In the genomic region with DNA sequence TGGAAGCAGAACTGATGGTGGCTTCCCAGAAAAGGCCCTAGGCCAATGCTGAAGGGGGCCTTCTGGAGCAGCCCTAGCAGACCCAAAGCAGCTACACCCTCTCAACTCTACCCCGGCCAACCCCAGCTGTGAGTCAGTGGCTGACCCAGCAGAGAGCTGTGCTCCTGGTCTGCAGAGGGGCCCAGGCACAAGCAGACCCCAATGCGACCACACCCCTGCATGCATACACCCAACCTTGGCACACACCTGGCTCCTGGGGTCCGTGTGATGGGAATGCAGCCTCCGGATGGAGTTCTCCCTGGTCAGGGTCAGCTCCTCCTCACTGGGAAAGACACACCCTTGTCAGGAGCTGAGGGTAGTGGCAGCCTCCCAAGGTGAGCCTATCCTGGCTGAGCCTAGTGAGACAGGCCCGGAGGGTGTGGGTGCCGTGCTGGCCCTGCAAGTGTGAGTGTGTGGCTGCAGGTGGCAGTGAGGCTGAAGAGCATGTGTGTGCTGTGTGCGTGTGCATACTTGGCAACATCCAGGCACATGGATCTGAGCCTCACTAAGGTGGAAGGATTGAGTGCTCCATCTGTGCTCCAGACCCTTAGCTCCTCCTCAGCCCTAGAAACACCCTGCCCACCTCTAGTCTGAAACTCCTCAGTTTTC, we compare ENCODE assay signal across 11 cellular contexts. TPM values are rescaled to one million over a fixed set of nuclear protein-coding genes. Genes with fewer than 3 reads are reported as not detected.
DNase-seq lines count a peak whose midpoint lies in the region; ATAC-seq and TF ChIP-seq lines count a peak whose summit lies in the region.
"Had no signal": no experiment of that assay in that cellular context is flagged by ENCODE, and none has a peak within 500 bp of the region (broad histone marks: within the 10 kb centered on the region; RNA-seq: fewer than 3 reads in every experiment).

No MANE protein-coding gene starts in this region.

- H3K4me3 Mint-ChIP-seq in H9, result no peak overlapping the region
- H3K4me3 Mint-ChIP-seq in activated CD8-positive, alpha-beta T cell treated with anti-CD3 and anti-CD28 coated beads for 36 hours, result no peak overlapping the region
- no peak overlapping the region for H3K4me3 Mint-ChIP-seq in neural crest cell
- no peak overlapping the region for H3K4me3 Mint-ChIP-seq in nephron progenitor cell
- H3K4me3 Mint-ChIP-seq: activated naive CD4-positive, alpha-beta T cell treated with anti-CD3 and anti-CD28 coated beads, Interleukin-2, amount 10 ng/mL, durations not matched to agents 7 days and 5 days had no signal

- H4K91ac ChIP-seq in H9 (ENCODE audit: insufficient read length, low read depth, low read length), result no peak overlapping the region

- no peak overlapping the region for H2BK15ac ChIP-seq in H9 (ENCODE audit: low read depth, low read length)

- no peak overlapping the region for H3K56ac ChIP-seq in H9 (ENCODE audit: insufficient read length, low read depth, low read length)

- no peak overlapping the region for H3K4ac ChIP-seq in H9 (ENCODE audit: low read depth, low read length)

- no peaks in the 10 kb centered on the region for H3K79me1 ChIP-seq in H9 (ENCODE audit: insufficient read depth, low read depth, low read length, poor library complexity, severe bottlenecking)

- DNase-seq in H9 (no peak), neural crest cell (ENCODE audit: low read depth, low spot score) (no peak), DMS153 (lab: John Stamatoyannopoulos, UW) (no peak), nephron progenitor cell (no peak)
- peak; percentile 33 for DNase-seq in activated CD8-positive, alpha-beta T cell treated with anti-CD3 and anti-CD28 coated beads for 36 hours
- DNase-seq: activated CD4-positive, alpha-beta T cell treated with anti-CD3 and anti-CD28 coated beads, Interleukin-2, amount 50 U/mL, for 4 hours; activated naive CD4-positive, alpha-beta T cell treated with anti-CD3 and anti-CD28 coated beads, Interleukin-2, amount 10 ng/mL, durations not matched to agents 7 days and 5 days; SW 1271 had no signal

- no peak overlapping the region for H2AK5ac ChIP-seq in H9 (ENCODE audit: insufficient read length, low read length)

- WGBS in H9 (ENCODE audit: extremely low coverage, insufficient read length, low lambda C conversion rate), result no CpG with 5 or more reads among the region's 7 CpGs

- TF ChIP-seq CTCF in H9 (conservative IDR thresholded peaks at IDR 0.05) (0 out of 3 replicates have a peak, but pooled peaks have one; percentile 15), neural crest cell (conservative IDR thresholded peaks at IDR 0.05) (no peak), nephron progenitor cell (IDR thresholded peaks at IDR 0.05) (no peak)
- no peak for TF ChIP-seq CTCF in activated CD8-positive, alpha-beta T cell treated with anti-CD3 and anti-CD28 coated beads for 36 hours (IDR thresholded peaks at IDR 0.05)

- no peaks in the 10 kb centered on the region for H4K20me1 ChIP-seq in H9 (ENCODE audit: control insufficient read depth, insufficient read depth, insufficient read length)

- H3K79me2 ChIP-seq in H9 (ENCODE audit: insufficient read depth, low read length), result no peaks in the 10 kb centered on the region

- H3K9ac ChIP-seq in H9 (ENCODE audit: extremely low read depth, insufficient read length, low read length), result no peak overlapping the region

- no peak overlapping the region for H4K5ac ChIP-seq in H9 (ENCODE audit: insufficient read length, low read depth, low read length)

- no peak overlapping the region for H2AFZ ChIP-seq in H9 (ENCODE audit: low read length)

- H4K8ac ChIP-seq in H9 (replicated peaks; ENCODE audit: insufficient read length, low read depth, low read length), result no peak overlapping the region

- no peak overlapping the region for H2BK5ac ChIP-seq in H9 (ENCODE audit: insufficient read length, low read length)

- no peak overlapping the region for H3K14ac ChIP-seq in H9 (ENCODE audit: insufficient read depth, low read length)

- no peak overlapping the region for H2BK120ac ChIP-seq in H9 (ENCODE audit: low read depth, low read length, poor library complexity, severe bottlenecking)

- no peak overlapping the region for H3K18ac ChIP-seq in H9 (ENCODE audit: insufficient read length, low read depth, low read length)

- no peaks in the 10 kb centered on the region for H3K27me3 ChIP-seq in H9 (ENCODE audit: insufficient read depth, low read length)

- CTCF ChIA-PET in activated CD8-positive, alpha-beta T cell treated with anti-CD3 and anti-CD28 coated beads for 36 hours (lab: Charles Lee), result interaction anchor here (0.8 to 11.1 kb wide), 5 partner anchors 12 to 67 kb away, joined by 3 to 200 read pairs (median 4); a partner anchor contains a TSS

- no peaks in the 10 kb centered on the region; a peak in 1 of 5 replicates for H3K9me3 Mint-ChIP-seq in H9
- no peaks in the 10 kb centered on the region for H3K9me3 Mint-ChIP-seq in activated CD8-positive, alpha-beta T cell treated with anti-CD3 and anti-CD28 coated beads for 36 hours
- no peaks in the 10 kb centered on the region for H3K9me3 Mint-ChIP-seq in neural crest cell
- H3K9me3 Mint-ChIP-seq in nephron progenitor cell, result no peaks in the 10 kb centered on the region
- H3K9me3 Mint-ChIP-seq: activated naive CD4-positive, alpha-beta T cell treated with anti-CD3 and anti-CD28 coated beads, Interleukin-2, amount 10 ng/mL, durations not matched to agents 7 days and 5 days had no signal

- ATAC-seq in activated CD8-positive, alpha-beta T cell treated with anti-CD3 and anti-CD28 coated beads for 36 hours, result no peak
- no peak for ATAC-seq in HG02642 (IDR thresholded peaks at IDR 0.05; ENCODE audit: poor library complexity, unreplicated experiment)

- H3K36me3 Mint-ChIP-seq in H9 (ENCODE audit: insufficient read depth in 1 of 3, low read depth in 3 of 3) (no peaks in the 10 kb centered on the region), neural crest cell (ENCODE audit: low read depth) (no peaks in the 10 kb centered on the region), nephron progenitor cell (ENCODE audit: low read depth) (no peaks in the 10 kb centered on the region)
- peaks cover 5% of the 10 kb centered on the region for H3K36me3 Mint-ChIP-seq in activated CD8-positive, alpha-beta T cell treated with anti-CD3 and anti-CD28 coated beads for 36 hours (ENCODE audit: low read depth)

- no peak overlapping the region for H2BK20ac ChIP-seq in H9 (ENCODE audit: low read depth, low read length, poor library complexity, severe bottlenecking)

- H3K27ac ChIP-seq in H9 (ENCODE audit: insufficient read length, low read depth, low read length), result no peak overlapping the region

- intact Hi-C loops in activated CD8-positive, alpha-beta T cell treated with anti-CD3 and anti-CD28 coated beads for 36 hours (cut with micrococcal nuclease), result no loop called here

- no peaks in the 10 kb centered on the region for H3K23me2 ChIP-seq in H9 (ENCODE audit: insufficient read length, low read depth, low read length, poor library complexity, severe bottlenecking)

- no peak overlapping the region for H3T11ph ChIP-seq in H9 (ENCODE audit: low read length)

- no peak overlapping the region for H2BK12ac ChIP-seq in H9 (ENCODE audit: insufficient read length, low read depth, low read length)

- no peaks in the 10 kb centered on the region for H3K4me1 ChIP-seq in H9 (ENCODE audit: insufficient read depth, low read length)

- H3K23ac ChIP-seq in H9 (ENCODE audit: insufficient read length, low read depth, low read length), result no peak overlapping the region

- no peak overlapping the region for H3K4me2 ChIP-seq in H9 (ENCODE audit: insufficient read depth, insufficient read length, low read length)

- H3K4me1 Mint-ChIP-seq in H9 (peaks cover 12% of the 10 kb centered on the region in 2 experiments; a peak in 3 of 4 replicates), neural crest cell (peaks cover 24% of the 10 kb centered on the region), nephron progenitor cell (peaks cover 31% of the 10 kb centered on the region)
- peaks cover 25% of the 10 kb centered on the region for H3K4me1 Mint-ChIP-seq in activated CD8-positive, alpha-beta T cell treated with anti-CD3 and anti-CD28 coated beads for 36 hours (ENCODE audit: low read depth)

- H3K9me3 ChIP-seq in H9 (ENCODE audit: control insufficient read depth, low read depth, low read length), result no peaks in the 10 kb centered on the region

- peaks cover 2% of the 10 kb centered on the region; the same call in 1 of the 2 replicates for H3K27me3 Mint-ChIP-seq in H9 (ENCODE audit: low read depth)
- no peaks in the 10 kb centered on the region for H3K27me3 Mint-ChIP-seq in activated CD8-positive, alpha-beta T cell treated with anti-CD3 and anti-CD28 coated beads for 36 hours
- no peaks in the 10 kb centered on the region for H3K27me3 Mint-ChIP-seq in neural crest cell (ENCODE audit: low read depth)
- peaks cover 9% of the 10 kb centered on the region for H3K27me3 Mint-ChIP-seq in nephron progenitor cell (ENCODE audit: low read depth, poor library complexity)

- H3K27ac Mint-ChIP-seq in H9 (peak overlapping the region in 1 of 3 experiments; percentile 69; a peak in 2 of 7 replicates), neural crest cell (ENCODE audit: unreplicated experiment) (peak overlapping the region; percentile 72), nephron progenitor cell (no peak overlapping the region)
- peak overlapping the region; percentile 1 for H3K27ac Mint-ChIP-seq in activated CD8-positive, alpha-beta T cell treated with anti-CD3 and anti-CD28 coated beads for 36 hours
- H3K27ac Mint-ChIP-seq: activated naive CD4-positive, alpha-beta T cell treated with anti-CD3 and anti-CD28 coated beads, Interleukin-2, amount 10 ng/mL, durations not matched to agents 7 days and 5 days had no signal

- POLR2A ChIA-PET in activated CD8-positive, alpha-beta T cell treated with anti-CD3 and anti-CD28 coated beads for 36 hours (lab: Charles Lee), result interaction anchor here (0.6 to 1.5 kb wide), 6 partner anchors 15 to 59 kb away, joined by 3 to 5 read pairs (median 4); a partner anchor contains a TSS

RNA-seq across cellular contexts. Expression of a gene that starts 3.9 kb away (rescaled TPM):
- total RNA-seq in H9 (2021), result 0.13 TPM in 2 replicates
- 100 to 1,000 TPM; 174 to 175 TPM for total RNA-seq in activated CD8-positive, alpha-beta T cell treated with anti-CD3 and anti-CD28 coated beads for 36 hours
- total RNA-seq in neural crest cell, result not detected in 2 replicates

RNA-seq across cellular contexts. Expression of a gene that starts 15.8 kb away (rescaled TPM):
- total RNA-seq in H9 (2021) (0.33 and 0.64 TPM in 2 replicates), neural crest cell (not detected in 2 replicates)
- total RNA-seq in activated CD8-positive, alpha-beta T cell treated with anti-CD3 and anti-CD28 coated beads for 36 hours, result not detected
- total RNA-seq: cerebellum, M059J had no signal

RNA-seq across cellular contexts. Expression of a gene that starts 24.6 kb away (rescaled TPM):
- 6.6 and 7.0 TPM in 2 replicates for total RNA-seq in H9 (2021)
- under 1 TPM in 1 of 2 experiments, not detected in 1; 0.43 TPM for total RNA-seq in activated CD8-positive, alpha-beta T cell treated with anti-CD3 and anti-CD28 coated beads for 36 hours
- total RNA-seq in neural crest cell, result 8.0 and 9.1 TPM in 2 replicates

RNA-seq across cellular contexts. Expression of a gene that starts 27.8 kb away (rescaled TPM):
- total RNA-seq in H9 (2021) (58.6 and 59.2 TPM in 2 replicates), neural crest cell (87.7 and 89.5 TPM in 2 replicates)
- total RNA-seq in activated CD8-positive, alpha-beta T cell treated with anti-CD3 and anti-CD28 coated beads for 36 hours, result 10 to 100 TPM; 50.0 to 52.1 TPM

RNA-seq across cellular contexts. Expression of a gene that starts 34.8 kb away (rescaled TPM):
- total RNA-seq in H9 (2021) (73.7 and 77.0 TPM in 2 replicates), neural crest cell (6.7 and 7.2 TPM in 2 replicates)
- 10 to 100 TPM; 70.8 to 78.7 TPM for total RNA-seq in activated CD8-positive, alpha-beta T cell treated with anti-CD3 and anti-CD28 coated beads for 36 hours

Comparison
In these comparisons a context has a peak if more than half of its experiments do, and no peak if none do; other contexts are left out.
1. RNA of a gene that starts 3.9 kb away (total RNA-seq): 174 to 175 TPM in activated CD8-positive, alpha-beta T cell treated with anti-CD3 and anti-CD28 coated beads for 36 hours; 0.13 TPM in H9 and not detected in neural crest cell; every median in the first group is over 100 times any median in the second.